9 cellular contexts compared by ENCODE assay signal in the genomic region with DNA sequence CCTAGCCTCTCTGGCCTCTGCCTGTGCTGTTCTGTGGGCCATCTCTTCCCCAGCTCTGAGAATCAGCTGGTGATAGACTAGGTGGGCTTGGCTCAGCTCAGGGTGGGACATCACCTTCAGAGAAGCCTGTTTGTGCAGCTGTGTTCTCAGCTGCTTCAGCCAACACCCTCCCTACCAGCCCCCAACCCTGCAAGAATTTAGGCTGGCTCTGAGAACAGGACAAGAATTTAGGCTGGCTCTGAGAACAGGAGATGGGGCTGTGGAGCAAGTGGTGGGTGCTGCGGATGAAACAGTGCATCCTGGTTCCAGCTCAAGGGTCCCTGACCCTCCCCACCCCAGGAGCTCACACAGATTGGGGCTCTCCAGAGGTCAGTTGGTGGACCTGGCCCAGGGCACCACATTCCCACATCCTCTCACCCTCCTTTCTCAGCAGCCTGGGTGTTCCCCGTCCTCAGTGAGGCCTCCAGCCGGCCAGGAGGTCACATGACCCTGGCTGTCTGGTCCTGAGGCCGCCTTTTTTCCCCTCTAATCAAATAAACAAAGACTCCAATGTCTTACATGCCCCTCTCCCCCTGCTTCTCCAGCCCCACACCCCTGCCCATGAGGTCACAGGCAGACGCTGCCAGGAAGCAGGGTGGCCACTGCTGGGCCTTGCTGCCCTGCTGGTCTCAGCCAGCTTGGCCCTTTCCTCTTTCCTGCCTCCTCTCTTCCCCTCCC. TPM values are rescaled to one million over a fixed set of nuclear protein-coding genes. Genes with fewer than 3 reads are reported as not detected.
A peak's percentile ranks its signal among the peaks of the same experiment; 100 is the strongest.
DNase-seq lines count a peak whose midpoint lies in the region; ATAC-seq, FAIRE-seq and TF ChIP-seq lines count a peak whose summit lies in the region.
"Had no signal": no experiment of that assay in that cellular context is flagged by ENCODE, and none has a peak within 500 bp of the region (broad histone marks: within the 10 kb centered on the region; RNA-seq: fewer than 3 reads in every experiment).

No MANE protein-coding gene starts in this region.

- H3K9ac ChIP-seq in endodermal cell (ENCODE audit: extremely low read depth, low read length, poor library complexity, severe bottlenecking) = no peak overlapping the region

- ATAC-seq in A549 = peak in 1 of 2 experiments; percentile 63; a peak in 3 of 6 replicates
- no peak for ATAC-seq in HG03460 (IDR thresholded peaks at IDR 0.05; ENCODE audit: unreplicated experiment)

- H3K27me3 Mint-ChIP-seq in endodermal cell (ENCODE audit: insufficient read depth) = no peaks in the 10 kb centered on the region

- H3K36me3 ChIP-seq in endodermal cell (ENCODE audit: control insufficient read depth, insufficient read depth, low read length) = peaks cover 52% of the 10 kb centered on the region

- H3K9me3 ChIP-seq in A549 (no peaks in the 10 kb centered on the region), endodermal cell (ENCODE audit: control insufficient read depth, low read length) (no peaks in the 10 kb centered on the region)

- H3K4me1 ChIP-seq in A549 (peaks cover 30% of the 10 kb centered on the region), endodermal cell (ENCODE audit: control insufficient read depth, insufficient read depth, low read length) (no peaks in the 10 kb centered on the region)

- H3K4me3 ChIP-seq in A549 (no peak overlapping the region), endodermal cell (ENCODE audit: low read length) (no peak overlapping the region)

- H3K27me3 ChIP-seq in endodermal cell (ENCODE audit: control insufficient read depth, insufficient read depth, low read length, poor library complexity, severe bottlenecking) = no peaks in the 10 kb centered on the region

- peaks cover 13% of the 10 kb centered on the region for H3K4me1 Mint-ChIP-seq in endodermal cell

- peak overlapping the region; percentile 86 for H3K27ac Mint-ChIP-seq in endodermal cell

- TF ChIP-seq CTCF in A549 (IDR thresholded peaks at IDR 0.05) = no peak
- TF ChIP-seq CTCF in endodermal cell (conservative IDR thresholded peaks at IDR 0.05) = peak; percentile 16

- POLR2A ChIA-PET in A549 (lab: Yijun Ruan, JAX) = no interaction called here

- peak overlapping the region; percentile 31 to 63; a peak in 4 of 6 replicates for H3K27ac ChIP-seq in A549
- peak overlapping the region; percentile 68 for H3K27ac ChIP-seq in endodermal cell (ENCODE audit: low read depth, low read length)

- TF ChIP-seq EP300 in A549 (IDR thresholded peaks at IDR 0.05) = no peak

- DNase-seq in A549 (ENCODE audit: low read depth in 1 of 2, low spot score in 1 of 2) (peak in 1 of 2 experiments; percentile 38), M059J (ENCODE audit: low read depth) (peak; percentile 91), endodermal cell (peak; percentile 53), myocyte (ENCODE audit: low read depth) (peak; percentile 75), NCI-H69 (lab: John Stamatoyannopoulos, UW) (no peak), NCI-H2227 treated with DMSO at 0.1 percent for 48 hours (lab: John Stamatoyannopoulos, UW) (no peak)
- DNase-seq in stimulated activated CD4-positive, alpha-beta T cell treated with anti-CD3 and anti-CD28 coated beads, Interleukin-4, amount 100 ng/mL, for 1 hour = no peak
- DNase-seq: activated CD4-positive, CD25-positive, alpha-beta regulatory T cell had no signal

- no peak overlapping the region for H3K4me3 Mint-ChIP-seq in endodermal cell

- no peak for TF ChIP-seq POLR2A in A549 (IDR thresholded peaks at IDR 0.05; ENCODE audit: low read length)

- peaks cover 49% of the 10 kb centered on the region for H3K36me3 Mint-ChIP-seq in endodermal cell (ENCODE audit: low read depth)

- 63% methylated on average over 5 of the region's 5 CpGs for whole genome bisulfite sequencing in A549 (ENCODE audit: missing lambda C conversion rate)
- WGBS in endodermal cell (ENCODE audit: insufficient coverage in 1 of 2, insufficient read length in 1 of 2), 2 experiments = 47 to 66% methylated on average over 3 to 5 of the region's 5 CpGs

- TF ChIP-seq RAD21 in A549 (conservative IDR thresholded peaks at IDR 0.05 in 1 of 2, IDR thresholded peaks at IDR 0.05 in 1 of 2) = no peak

- H3K9me3 Mint-ChIP-seq in endodermal cell = no peaks in the 10 kb centered on the region

- H3K4me2 ChIP-seq in A549 = 0 out of 3 replicates have a peak overlapping the region, but pooled peaks have one; percentile 9

- CTCF ChIA-PET in A549 (lab: Yijun Ruan, JAX) = interaction anchor here (0.7 to 2.9 kb wide), 10 partner anchors 8 to 73 kb away, joined by 3 to 16 read pairs (median 4); no protein-coding TSS in a partner anchor

- FAIRE-seq in A549 (lab: Jason Lieb, UNC) = no peak

TF ChIP-seq in A549, 52 proteins besides CTCF, POLR2A, EP300 and RAD21:
- TF ChIP-seq USF2 (IDR thresholded peaks at IDR 0.05) (peak; percentile 52; the same call in 1 of the 2 replicates), KDM1A (IDR thresholded peaks at IDR 0.05; ENCODE audit: low read depth) (no peak)

RNA-seq across cellular contexts. Expression of gene PLEKHO2, which starts 14.9 kb away (rescaled TPM):
- polyA plus RNA-seq in A549 (2011; rRNA removed) (2.8 and 2.9 TPM in 2 replicates), A549 (2017; fragmentation: RNase III; extraction: RNeasy Plus Mini Kit Qiagen cat#74134 plus additional on column Dnase treatment) (3.7 to 3.9 TPM (median 3.8 TPM) in 3 replicates)
- polyA plus RNA-seq in A549 (2012; cell fraction: cytosol; rRNA removed) = 3.2 and 4.1 TPM in 2 replicates
- polyA plus RNA-seq in A549 (2012; cell fraction: nucleus; rRNA removed) = 14.3 and 16.2 TPM in 2 replicates
- polyA minus RNA-seq in A549 (2011; rRNA and poly(A)+ RNA removed) = 3.8 and 4.9 TPM in 2 replicates
- 8.7 and 14.0 TPM in 2 replicates for total RNA-seq in M059J (2014; rRNA removed; shearing (Covaris generic))
- total RNA-seq in endodermal cell (10 to 100 TPM; 10.2 to 12.9 TPM), myocyte (21.6 and 23.9 TPM in 2 replicates)
- polyA plus RNA-seq in endodermal cell (2013, experiment 1 of 2) = 10.9 TPM
- polyA plus RNA-seq in endodermal cell (2013, experiment 2 of 2) = 10.4 TPM
- polyA plus RNA-seq in myocyte (2012) = 28.5 TPM

RNA-seq across cellular contexts. Expression of gene PIF1, which starts 31.1 kb away (rescaled TPM):
- 8.5 and 11.1 TPM in 2 replicates for polyA plus RNA-seq in A549 (2011; rRNA removed)
- 27.5 and 29.2 TPM in 2 replicates for polyA plus RNA-seq in A549 (2012; cell fraction: cytosol; rRNA removed)
- polyA plus RNA-seq in A549 (2012; cell fraction: nucleus; rRNA removed) = 210 and 257 TPM in 2 replicates
- polyA plus RNA-seq in A549 (2017; fragmentation: RNase III; extraction: RNeasy Plus Mini Kit Qiagen cat#74134 plus additional on column Dnase treatment) = 24.9 to 25.4 TPM (median 25.3 TPM) in 3 replicates
- polyA minus RNA-seq in A549 (2011; rRNA and poly(A)+ RNA removed) = 7.9 and 8.3 TPM in 2 replicates
- total RNA-seq in M059J (2014; rRNA removed; shearing (Covaris generic)) = 9.0 and 11.1 TPM in 2 replicates
- 10 to 100 TPM; 60.7 to 64.6 TPM for total RNA-seq in endodermal cell
- 46.2 TPM for polyA plus RNA-seq in endodermal cell (2013, experiment 1 of 2)
- 44.8 TPM for polyA plus RNA-seq in endodermal cell (2013, experiment 2 of 2)
- 8.9 and 13.5 TPM in 2 replicates for total RNA-seq in myocyte
- polyA plus RNA-seq in myocyte (2012) = 7.4 TPM

RNA-seq across cellular contexts. Expression of gene ANKDD1A, which starts 55.1 kb away (rescaled TPM):
- polyA plus RNA-seq in A549 (2011; rRNA removed) (2.7 and 3.3 TPM in 2 replicates), A549 (2017; fragmentation: RNase III; extraction: RNeasy Plus Mini Kit Qiagen cat#74134 plus additional on column Dnase treatment) (2.4 to 2.8 TPM (median 2.7 TPM) in 3 replicates)
- 3.8 and 5.4 TPM in 2 replicates for polyA plus RNA-seq in A549 (2012; cell fraction: cytosol; rRNA removed)
- 9.0 and 11.5 TPM in 2 replicates for polyA plus RNA-seq in A549 (2012; cell fraction: nucleus; rRNA removed)
- 5.3 and 6.3 TPM in 2 replicates for polyA minus RNA-seq in A549 (2011; rRNA and poly(A)+ RNA removed)
- total RNA-seq in M059J (2014; rRNA removed; shearing (Covaris generic)) = 2.1 and 2.3 TPM in 2 replicates
- total RNA-seq in endodermal cell (10 to 100 TPM; 22.5 to 30.0 TPM), myocyte (2.5 and 4.6 TPM in 2 replicates)
- 6.2 TPM for polyA plus RNA-seq in endodermal cell (2013, experiment 1 of 2)
- 8.7 TPM for polyA plus RNA-seq in endodermal cell (2013, experiment 2 of 2)
- 3.9 TPM for polyA plus RNA-seq in myocyte (2012)

Comparison
In these comparisons a context has a peak if more than half of its experiments do, and no peak if none do; other contexts are left out.
1. DNase-seq: peak in M059J (single experiment), endodermal cell (single experiment) and myocyte (single experiment); none in stimulated activated CD4-positive, alpha-beta T cell treated with anti-CD3 and anti-CD28 coated beads, Interleukin-4, amount 100 ng/mL, for 1 hour (single experiment), NCI-H69 (single experiment) and NCI-H2227 treated with DMSO at 0.1 percent for 48 hours (single experiment).